ENCODE assay signal across 20 cellular contexts in genomic region chr1:234756857-234757256, GRCh38.
A peak's percentile ranks its signal among the peaks of the same experiment; 100 is the strongest.
DNase-seq lines count a peak whose midpoint lies in the region; ATAC-seq and TF ChIP-seq lines count a peak whose summit lies in the region.
"Had no signal": no experiment of that assay in that cellular context is flagged by ENCODE, and none has a peak within 500 bp of the region (broad histone marks: within the 10 kb centered on the region; RNA-seq: fewer than 3 reads in every experiment).

No MANE protein-coding gene starts in this region.

- TF ChIP-seq CTCF in Panc1 (IDR thresholded peaks at IDR 0.05) (no peak), type B pancreatic cell (conservative IDR thresholded peaks at IDR 0.05) (no peak)

- no peaks in the 10 kb centered on the region for H3K27me3 Mint-ChIP-seq in activated naive CD8-positive, alpha-beta T cell treated with anti-CD3 and anti-CD28 coated beads, Interleukin-2, amount 10 ng/mL, durations not matched to agents 7 days and 5 days
- H3K27me3 Mint-ChIP-seq in activated naive CD8-positive, alpha-beta T cell treated with anti-CD3 and anti-CD28 coated beads for 36 hours = no peaks in the 10 kb centered on the region
- H3K27me3 Mint-ChIP-seq in central memory CD8-positive, alpha-beta T cell = no peaks in the 10 kb centered on the region
- H3K27me3 Mint-ChIP-seq in type B pancreatic cell = no peaks in the 10 kb centered on the region
- H3K27me3 Mint-ChIP-seq: B cell had no signal

- H3K9me3 ChIP-seq in Panc1 (ENCODE audit: control insufficient read depth, insufficient read depth, low read depth, low read length) = no peaks in the 10 kb centered on the region
- H3K9me3 ChIP-seq: SK-N-SH had no signal

- peak overlapping the region; percentile 6 for H3K27ac ChIP-seq in Panc1 (ENCODE audit: low read length)

- peaks cover 10% of the 10 kb centered on the region for H3K4me1 ChIP-seq in Panc1 (ENCODE audit: control insufficient read depth, insufficient read depth, low read length)

- H3K27me3 ChIP-seq in Panc1 (ENCODE audit: control insufficient read depth, insufficient read depth, low read length) = no peaks in the 10 kb centered on the region

- in situ Hi-C loops in Panc1 (cut with HindIII; ENCODE audit: low pct_unique_long_range_greater_than_20kb, low sequenced_read_pairs) = no loop called here

- intact Hi-C loops in Panc1 (cut with micrococcal nuclease; ENCODE audit: unreplicated experiment) = no loop called here

- H3K36me3 Mint-ChIP-seq in activated naive CD8-positive, alpha-beta T cell treated with anti-CD3 and anti-CD28 coated beads, Interleukin-2, amount 10 ng/mL, durations not matched to agents 7 days and 5 days = peaks cover 1% of the 10 kb centered on the region
- peaks cover 2% of the 10 kb centered on the region for H3K36me3 Mint-ChIP-seq in activated naive CD8-positive, alpha-beta T cell treated with anti-CD3 and anti-CD28 coated beads for 36 hours
- H3K36me3 Mint-ChIP-seq in central memory CD8-positive, alpha-beta T cell (ENCODE audit: insufficient read depth) = peaks cover 5% of the 10 kb centered on the region
- H3K36me3 Mint-ChIP-seq in type B pancreatic cell = no peaks in the 10 kb centered on the region

- DNase-seq in activated naive CD8-positive, alpha-beta T cell treated with anti-CD3 and anti-CD28 coated beads, Interleukin-2, amount 10 ng/mL, durations not matched to agents 7 days and 5 days = no peak
- no peak for DNase-seq in activated naive CD8-positive, alpha-beta T cell treated with anti-CD3 and anti-CD28 coated beads for 36 hours
- DNase-seq in Panc1 (ENCODE audit: low read depth, low spot score) (no peak), SHP77 (lab: John Stamatoyannopoulos, UW) (no peak), type B pancreatic cell (ENCODE audit: extremely low spot score, unreplicated experiment) (no peak)
- DNase-seq in central memory CD8-positive, alpha-beta T cell (ENCODE audit: low spot score in 2 of 2) = no peak
- DNase-seq: Calu3, DMS153, Kasumi-1, NCI-H1417 treated with DMSO at 0.1 percent for 48 hours, NCI-H187, NCI-H2107, NCI-H446 treated with DMSO at 0.1 percent for 48 hours, NCI-H526 treated with DMSO at 0.1 percent for 48 hours, OCI-M1, SHP77 treated with DMSO at 0.1 percent for 48 hours, SK-N-SH had no signal

- H3K4me3 Mint-ChIP-seq in activated naive CD8-positive, alpha-beta T cell treated with anti-CD3 and anti-CD28 coated beads, Interleukin-2, amount 10 ng/mL, durations not matched to agents 7 days and 5 days = peak overlapping the region; percentile 45
- no peak overlapping the region for H3K4me3 Mint-ChIP-seq in activated naive CD8-positive, alpha-beta T cell treated with anti-CD3 and anti-CD28 coated beads for 36 hours
- H3K4me3 Mint-ChIP-seq in central memory CD8-positive, alpha-beta T cell = no peak overlapping the region
- no peak overlapping the region for H3K4me3 Mint-ChIP-seq in type B pancreatic cell
- H3K4me3 Mint-ChIP-seq: B cell, CD14-positive monocyte had no signal

- no peak for ATAC-seq in activated naive CD8-positive, alpha-beta T cell treated with anti-CD3 and anti-CD28 coated beads, Interleukin-2, amount 10 ng/mL, durations not matched to agents 7 days and 5 days (ENCODE audit: low read depth)
- ATAC-seq in Panc1 (no peak), GM19463 (IDR thresholded peaks at IDR 0.05; ENCODE audit: unreplicated experiment) (no peak)
- no peak for ATAC-seq in central memory CD8-positive, alpha-beta T cell (replicated peaks; ENCODE audit: extremely low read depth, poor library complexity, severe bottlenecking)

- CTCF ChIA-PET in Panc1 (lab: Charles Lee) = interaction anchor here (0.6 kb wide), 1 partner anchor 64 kb away, joined by 6 read pairs; no protein-coding TSS in a partner anchor

- no peaks in the 10 kb centered on the region for H3K36me3 ChIP-seq in Panc1 (ENCODE audit: control insufficient read depth, insufficient read depth, low read length)

- no TSS peak for BruUV-seq in Panc1 (replicated peaks; lab: Mats Ljungman, UMichigan)

- peak overlapping the region; percentile 62 for H3K27ac Mint-ChIP-seq in activated naive CD8-positive, alpha-beta T cell treated with anti-CD3 and anti-CD28 coated beads, Interleukin-2, amount 10 ng/mL, durations not matched to agents 7 days and 5 days
- no peak overlapping the region for H3K27ac Mint-ChIP-seq in activated naive CD8-positive, alpha-beta T cell treated with anti-CD3 and anti-CD28 coated beads for 36 hours
- H3K27ac Mint-ChIP-seq in central memory CD8-positive, alpha-beta T cell (ENCODE audit: low read depth) = peak overlapping the region; percentile 11
- no peak overlapping the region for H3K27ac Mint-ChIP-seq in type B pancreatic cell
- H3K27ac Mint-ChIP-seq: B cell had no signal

- peaks cover 2% of the 10 kb centered on the region for H3K9me3 Mint-ChIP-seq in activated naive CD8-positive, alpha-beta T cell treated with anti-CD3 and anti-CD28 coated beads, Interleukin-2, amount 10 ng/mL, durations not matched to agents 7 days and 5 days
- no peaks in the 10 kb centered on the region for H3K9me3 Mint-ChIP-seq in activated naive CD8-positive, alpha-beta T cell treated with anti-CD3 and anti-CD28 coated beads for 36 hours
- no peaks in the 10 kb centered on the region for H3K9me3 Mint-ChIP-seq in central memory CD8-positive, alpha-beta T cell
- H3K9me3 Mint-ChIP-seq in type B pancreatic cell = no peaks in the 10 kb centered on the region

- peaks cover 40% of the 10 kb centered on the region for H3K4me1 Mint-ChIP-seq in activated naive CD8-positive, alpha-beta T cell treated with anti-CD3 and anti-CD28 coated beads, Interleukin-2, amount 10 ng/mL, durations not matched to agents 7 days and 5 days
- H3K4me1 Mint-ChIP-seq in activated naive CD8-positive, alpha-beta T cell treated with anti-CD3 and anti-CD28 coated beads for 36 hours = peaks cover 35% of the 10 kb centered on the region
- H3K4me1 Mint-ChIP-seq in central memory CD8-positive, alpha-beta T cell = peaks cover 28% of the 10 kb centered on the region
- H3K4me1 Mint-ChIP-seq in type B pancreatic cell (ENCODE audit: unreplicated experiment) = peaks cover 26% of the 10 kb centered on the region

- H3K4me3 ChIP-seq in Panc1 (ENCODE audit: low read depth in 2 of 2, low read length in 2 of 2) = no peak overlapping the region

- POLR2A ChIA-PET in activated naive CD8-positive, alpha-beta T cell treated with anti-CD3 and anti-CD28 coated beads, Interleukin-2, amount 10 ng/mL, durations not matched to agents 7 days and 5 days (lab: Charles Lee) = interaction anchor here (0.6 to 1.1 kb wide), 7 partner anchors 12 to 145 kb away, joined by 3 to 4 read pairs (median 4); no protein-coding TSS in a partner anchor
- POLR2A ChIA-PET in Panc1 (lab: Charles Lee) = no interaction called here

Comparison
In these comparisons a context has a peak if more than half of its experiments do, and no peak if none do; other contexts are left out.
1. H3K27ac Mint-ChIP-seq: peak in activated naive CD8-positive, alpha-beta T cell treated with anti-CD3 and anti-CD28 coated beads, Interleukin-2, amount 10 ng/mL, durations not matched to agents 7 days and 5 days (single experiment) and central memory CD8-positive, alpha-beta T cell (single experiment); none in activated naive CD8-positive, alpha-beta T cell treated with anti-CD3 and anti-CD28 coated beads for 36 hours (single experiment) and type B pancreatic cell (single experiment).